1 cellular context compared by ENCODE assay signal in genomic region chr2:102509749-102510148, GRCh38.
TF ChIP-seq lines count a peak whose summit lies in the region.

No MANE protein-coding gene starts in this region.

TF ChIP-seq in IMR-90, 13 proteins besides CTCF, POLR2A, EP300 and RAD21 (continued from another document):
- TF ChIP-seq USF2 (IDR thresholded peaks at IDR 0.05; ENCODE audit: low read depth, low read length) (no peak), CEBPB (IDR thresholded peaks at IDR 0.05; ENCODE audit: low read depth, low read length) (no peak), MAZ (IDR thresholded peaks at IDR 0.05; ENCODE audit: borderline replicate concordance, low read depth, low read length) (no peak), NFE2L2 (IDR thresholded peaks at IDR 0.05; ENCODE audit: low read depth, low read length) (no peak), RCOR1 (IDR thresholded peaks at IDR 0.05; ENCODE audit: insufficient replicate concordance, low read length) (no peak)
